In the genomic region with DNA sequence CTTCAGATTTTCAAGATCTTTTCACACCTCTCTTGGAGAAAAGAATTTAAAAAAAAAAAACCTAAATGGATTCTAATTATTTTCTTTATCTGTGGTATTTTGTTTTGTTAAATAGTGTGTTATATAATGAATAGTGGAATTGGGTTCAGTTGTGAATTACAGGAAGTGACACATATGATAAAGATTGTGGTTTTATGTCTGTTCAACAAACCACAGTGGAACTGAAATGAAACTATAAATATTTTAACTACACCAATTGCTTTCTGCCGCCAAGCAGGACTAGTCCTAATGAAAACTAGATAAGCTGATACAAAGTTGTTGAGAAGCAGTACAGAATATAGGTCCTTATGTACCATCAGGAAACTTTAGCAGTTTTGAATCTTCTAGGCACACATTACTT, we compare ENCODE assay signal across 9 cellular contexts.
A peak's percentile ranks its signal among the peaks of the same experiment; 100 is the strongest.
DNase-seq lines count a peak whose midpoint lies in the region; ATAC-seq lines count a peak whose summit lies in the region.
"Had no signal": no experiment of that assay in that cellular context is flagged by ENCODE, and none has a peak within 500 bp of the region (broad histone marks: within the 10 kb centered on the region; RNA-seq: fewer than 3 reads in every experiment).

No MANE protein-coding gene starts in this region.

- peak; percentile 49 for ATAC-seq in HG02759 (IDR thresholded peaks at IDR 0.05; ENCODE audit: unreplicated experiment)
- ATAC-seq: HCT116 had no signal

- DNase-seq in EL (peak; percentile 69), RPMI7951 (ENCODE audit: low read depth) (peak; percentile 72), iris pigment epithelial cell (ENCODE audit: low read depth) (peak; percentile 70), NCI-H1436 treated with DMSO at 0.1 percent for 48 hours (lab: John Stamatoyannopoulos, UW) (no peak), DMS114 treated with DMSO at 0.1 percent for 48 hours (lab: John Stamatoyannopoulos, UW; ENCODE audit: unreplicated experiment) (no peak), OCI-M2 (lab: John Stamatoyannopoulos, UW; ENCODE audit: unreplicated experiment) (no peak), globus pallidus (ENCODE audit: low spot score) (no peak)

Comparison
In these comparisons a context has a peak if more than half of its experiments do, and no peak if none do; other contexts are left out.
1. DNase-seq: peak in EL (single experiment), RPMI7951 (single experiment) and iris pigment epithelial cell (single experiment); none in NCI-H1436 treated with DMSO at 0.1 percent for 48 hours (single experiment), DMS114 treated with DMSO at 0.1 percent for 48 hours (single experiment), OCI-M2 (single experiment) and globus pallidus (single experiment).